Comparison of ENCODE assay signal across 15 cellular contexts in the genomic region with DNA sequence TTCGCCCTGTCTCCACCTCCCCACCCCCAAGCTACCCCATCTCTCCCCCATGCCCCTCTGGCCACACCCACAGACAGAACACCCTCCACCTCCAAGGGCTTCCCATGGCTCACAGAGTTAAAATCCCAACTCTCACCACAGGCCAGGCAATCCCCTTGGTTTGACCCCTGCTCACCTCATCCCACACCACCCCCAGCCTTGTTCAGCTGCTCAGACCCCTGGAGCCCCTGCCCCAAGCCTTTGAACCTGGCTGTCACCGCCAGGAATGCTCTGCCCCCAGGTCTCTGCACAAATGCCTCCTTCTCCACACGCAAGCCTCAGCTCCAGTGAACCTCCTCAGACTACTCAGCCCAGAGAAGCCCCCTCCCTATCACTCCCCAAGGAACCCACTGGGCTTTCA. TPM values are rescaled to one million over a fixed set of nuclear protein-coding genes. Genes with fewer than 3 reads are reported as not detected.
DNase-seq lines count a peak whose midpoint lies in the region; ATAC-seq and TF ChIP-seq lines count a peak whose summit lies in the region.
"Had no signal": no experiment of that assay in that cellular context is flagged by ENCODE, and none has a peak within 500 bp of the region (broad histone marks: within the 10 kb centered on the region; RNA-seq: fewer than 3 reads in every experiment).

No MANE protein-coding gene starts in this region.

- POLR2A ChIA-PET in A673 (lab: Charles Lee; ENCODE audit: low non-redundant PET) = interaction anchor here (0.6 kb wide), 3 partner anchors 14 to 277 kb away, joined by 3 to 9 read pairs (median 4); partner anchors contain the start of gene ASF1B
- POLR2A ChIA-PET in CD8-positive, alpha-beta memory T cell (lab: Charles Lee) = interaction anchor here (1.3 kb wide), 1 partner anchor 52 kb away, joined by 3 read pairs; no protein-coding TSS in a partner anchor

- CTCF ChIA-PET in A673 (lab: Charles Lee) = interaction anchor here (0.5 to 0.8 kb wide), 3 partner anchors 51 to 62 kb away, joined by 4 to 6 read pairs (median 4); no protein-coding TSS in a partner anchor
- CTCF ChIA-PET in CD8-positive, alpha-beta memory T cell (lab: Charles Lee) = interaction anchor here (0.8 to 1.4 kb wide), 3 partner anchors 52 to 65 kb away, joined by 3 to 7 read pairs (median 5); no protein-coding TSS in a partner anchor

- H3K4me3 Mint-ChIP-seq in CD8-positive, alpha-beta memory T cell = peak overlapping the region in 5 of 7 donors; percentile 44 to 70 (median 64)
- H3K4me3 Mint-ChIP-seq in activated T-helper 1 cell treated with anti-CD3 and anti-CD28 coated beads, Interleukin-12 subunit alpha, Interleukin-12 subunit beta, Interleukin-2, Interleukin-4 antibody, amounts not matched to agents 30 ng/mL and 10 ng/mL and 1 ng/mL, durations not matched to agents 14 hours and 24 hours and 36 hours = no peak overlapping the region
- H3K4me3 Mint-ChIP-seq in naive B cell = peak overlapping the region in 4 of 8 donors; percentile 6 to 68 (median 36)

- peaks cover 66% of the 10 kb centered on the region for H3K36me3 ChIP-seq in A673 (ENCODE audit: insufficient read depth, low read length, poor library complexity, severe bottlenecking)
- peaks cover 67% of the 10 kb centered on the region for H3K36me3 ChIP-seq in CD8-positive, alpha-beta memory T cell (ENCODE audit: insufficient read depth, low read length)

- peaks cover 0 to 16% of the 10 kb centered on the region in 2 donors for H3K27me3 Mint-ChIP-seq in CD8-positive, alpha-beta memory T cell
- no peaks in the 10 kb centered on the region for H3K27me3 Mint-ChIP-seq in activated T-helper 1 cell treated with anti-CD3 and anti-CD28 coated beads, Interleukin-12 subunit alpha, Interleukin-12 subunit beta, Interleukin-2, Interleukin-4 antibody, amounts not matched to agents 30 ng/mL and 10 ng/mL and 1 ng/mL, durations not matched to agents 14 hours and 24 hours and 36 hours (ENCODE audit: insufficient read depth)
- no peaks in the 10 kb centered on the region for H3K27me3 Mint-ChIP-seq in naive B cell

- H3K27ac Mint-ChIP-seq in CD8-positive, alpha-beta memory T cell = peak overlapping the region; percentile 39 to 98 (median 73)
- H3K27ac Mint-ChIP-seq in activated T-helper 1 cell treated with anti-CD3 and anti-CD28 coated beads, Interleukin-12 subunit alpha, Interleukin-12 subunit beta, Interleukin-2, Interleukin-4 antibody, amounts not matched to agents 30 ng/mL and 10 ng/mL and 1 ng/mL, durations not matched to agents 14 hours and 24 hours and 36 hours = peak overlapping the region; percentile 63
- peak overlapping the region in 4 of 6 donors; percentile 25 to 85 (median 42) for H3K27ac Mint-ChIP-seq in naive B cell

- no peak overlapping the region for H3K4me3 ChIP-seq in A673 (ENCODE audit: low read depth, low read length, poor library complexity, severe bottlenecking)
- no peak overlapping the region for H3K4me3 ChIP-seq in CD8-positive, alpha-beta memory T cell (ENCODE audit: low read length)
- H3K4me3 ChIP-seq: dorsolateral prefrontal cortex, GM12878, PC-9 had no signal

- no peak for ATAC-seq in naive B cell (ENCODE audit: low read depth in 2 of 2)
- no peak for ATAC-seq in HG03571 (IDR thresholded peaks at IDR 0.05; ENCODE audit: unreplicated experiment)
- ATAC-seq: GM12878 had no signal

- no peaks in the 10 kb centered on the region for H3K9me3 ChIP-seq in A673 (ENCODE audit: low read depth, low read length, poor library complexity, severe bottlenecking)
- no peaks in the 10 kb centered on the region for H3K9me3 ChIP-seq in CD8-positive, alpha-beta memory T cell (ENCODE audit: low read length)

- H3K4me1 ChIP-seq in A673 (ENCODE audit: insufficient read depth, low read length, poor library complexity, severe bottlenecking) = peaks cover 31% of the 10 kb centered on the region
- H3K4me1 ChIP-seq in CD8-positive, alpha-beta memory T cell (ENCODE audit: insufficient read depth, low read length) = peaks cover 86% of the 10 kb centered on the region

- intact Hi-C loops in A673 (cut with micrococcal nuclease; ENCODE audit: unreplicated experiment) = no loop called here
- intact Hi-C loops in activated T-helper 1 cell treated with anti-CD3 and anti-CD28 coated beads, Interleukin-12 subunit alpha, Interleukin-12 subunit beta, Interleukin-2, Interleukin-4 antibody, amounts not matched to agents 30 ng/mL and 10 ng/mL and 1 ng/mL, durations not matched to agents 14 hours and 24 hours and 36 hours (cut with micrococcal nuclease) = no loop called here

- H3K27ac ChIP-seq in A673 (ENCODE audit: low read depth, low read length, poor library complexity, severe bottlenecking) = peak overlapping the region; percentile 45
- no peak overlapping the region for H3K27ac ChIP-seq in CD8-positive, alpha-beta memory T cell (ENCODE audit: low read depth, low read length)
- H3K27ac ChIP-seq: PC-9 had no signal

- no TSS peak for BruUV-seq in A673 (replicated peaks; lab: Mats Ljungman, UMichigan)

- peaks cover 66 to 90% (median 72%) of the 10 kb centered on the region in 3 donors for H3K4me1 Mint-ChIP-seq in CD8-positive, alpha-beta memory T cell
- peaks cover 35% of the 10 kb centered on the region for H3K4me1 Mint-ChIP-seq in activated T-helper 1 cell treated with anti-CD3 and anti-CD28 coated beads, Interleukin-12 subunit alpha, Interleukin-12 subunit beta, Interleukin-2, Interleukin-4 antibody, amounts not matched to agents 30 ng/mL and 10 ng/mL and 1 ng/mL, durations not matched to agents 14 hours and 24 hours and 36 hours (ENCODE audit: low read depth)
- H3K4me1 Mint-ChIP-seq in naive B cell = peaks cover 49 to 59% (median 54%) of the 10 kb centered on the region in 3 donors

- peaks cover 2 to 77% (median 6%) of the 10 kb centered on the region in 3 donors for H3K36me3 Mint-ChIP-seq in CD8-positive, alpha-beta memory T cell
- H3K36me3 Mint-ChIP-seq in activated T-helper 1 cell treated with anti-CD3 and anti-CD28 coated beads, Interleukin-12 subunit alpha, Interleukin-12 subunit beta, Interleukin-2, Interleukin-4 antibody, amounts not matched to agents 30 ng/mL and 10 ng/mL and 1 ng/mL, durations not matched to agents 14 hours and 24 hours and 36 hours (ENCODE audit: low read depth) = peaks cover 64% of the 10 kb centered on the region
- H3K36me3 Mint-ChIP-seq in naive B cell = peaks cover 11 to 19% of the 10 kb centered on the region in 2 donors

- no peak for DNase-seq in A673 (ENCODE audit: low spot score)
- no peak for DNase-seq in CD8-positive, alpha-beta memory T cell
- no peak for DNase-seq in activated T-helper 1 cell treated with anti-CD3 and anti-CD28 coated beads, Interleukin-12 subunit alpha, Interleukin-12 subunit beta, Interleukin-2, Interleukin-4 antibody, amounts not matched to agents 30 ng/mL and 10 ng/mL and 1 ng/mL, durations not matched to agents 14 hours and 24 hours and 36 hours (ENCODE audit: low spot score)
- DNase-seq in naive B cell = no peak
- no peak for DNase-seq in NCI-H187 treated with DMSO at 0.1 percent for 48 hours (lab: John Stamatoyannopoulos, UW)
- DNase-seq in activated CD8-positive, alpha-beta memory T cell treated with anti-CD3 and anti-CD28 coated beads for 24 hours = no peak
- DNase-seq in activated CD8-positive, alpha-beta memory T cell treated with anti-CD3 and anti-CD28 coated beads, Interleukin-2, amount 50 U/mL, for 4 hours = no peak
- DNase-seq: amygdala; dorsolateral prefrontal cortex; NCI-H1417 treated with DMSO at 0.1 percent for 48 hours; PC-9; stimulated activated CD8-positive, alpha-beta memory T cell treated with anti-CD3 and anti-CD28 coated beads, Interleukin-4, amount 100 ng/mL, for 48 hours; SW 1271 had no signal

- H3K27me3 ChIP-seq in A673 (replicated peaks; ENCODE audit: insufficient read depth, low read depth, low read length, poor library complexity) = no peaks in the 10 kb centered on the region
- H3K27me3 ChIP-seq in CD8-positive, alpha-beta memory T cell (ENCODE audit: insufficient read depth, low read length, poor library complexity, severe bottlenecking) = no peaks in the 10 kb centered on the region
- H3K27me3 ChIP-seq: dorsolateral prefrontal cortex had no signal

- H3K9me3 Mint-ChIP-seq in CD8-positive, alpha-beta memory T cell = peaks cover 0 to 4% (median 0%) of the 10 kb centered on the region in 5 donors
- H3K9me3 Mint-ChIP-seq in activated T-helper 1 cell treated with anti-CD3 and anti-CD28 coated beads, Interleukin-12 subunit alpha, Interleukin-12 subunit beta, Interleukin-2, Interleukin-4 antibody, amounts not matched to agents 30 ng/mL and 10 ng/mL and 1 ng/mL, durations not matched to agents 14 hours and 24 hours and 36 hours = no peaks in the 10 kb centered on the region
- no peaks in the 10 kb centered on the region for H3K9me3 Mint-ChIP-seq in naive B cell

- no peak for TF ChIP-seq CTCF in A673 (conservative IDR thresholded peaks at IDR 0.05; ENCODE audit: low read depth, low read length)

RNA-seq across cellular contexts. Expression of gene DDX39A, which starts 5.8 kb away (rescaled TPM):
- total RNA-seq in A673 (2021) = 190 and 223 TPM in 2 replicates
- total RNA-seq in CD8-positive, alpha-beta memory T cell = 100 to 1,000 TPM; 298 to 302 TPM
- 110 TPM for polyA plus RNA-seq in CD8-positive, alpha-beta memory T cell
- total RNA-seq in activated T-helper 1 cell treated with anti-CD3 and anti-CD28 coated beads, Interleukin-12 subunit alpha, Interleukin-12 subunit beta, Interleukin-2, Interleukin-4 antibody, amounts not matched to agents 30 ng/mL and 10 ng/mL and 1 ng/mL, durations not matched to agents 14 hours and 24 hours and 36 hours = 273 and 287 TPM in 2 replicates
- 100 to 1,000 TPM; 110 to 169 (median 132) TPM for polyA plus RNA-seq in naive B cell (ENCODE audit: low read depth in 6 of 6)

RNA-seq across cellular contexts. Expression of gene PKN1, which starts 19.8 kb away (rescaled TPM):
- 91.4 and 127 TPM in 2 replicates for total RNA-seq in A673 (2021)
- total RNA-seq in CD8-positive, alpha-beta memory T cell = 100 to 1,000 TPM; 177 to 205 TPM
- 86.6 TPM for polyA plus RNA-seq in CD8-positive, alpha-beta memory T cell
- 151 and 180 TPM in 2 replicates for total RNA-seq in activated T-helper 1 cell treated with anti-CD3 and anti-CD28 coated beads, Interleukin-12 subunit alpha, Interleukin-12 subunit beta, Interleukin-2, Interleukin-4 antibody, amounts not matched to agents 30 ng/mL and 10 ng/mL and 1 ng/mL, durations not matched to agents 14 hours and 24 hours and 36 hours
- 10 to 100 TPM; 37.1 to 67.9 (median 48.0) TPM for polyA plus RNA-seq in naive B cell (ENCODE audit: low read depth in 6 of 6)

RNA-seq across cellular contexts. Expression of gene ADGRE5, which starts 32.1 kb away (rescaled TPM):
- total RNA-seq in A673 (2021) = 45.7 and 51.7 TPM in 2 replicates
- total RNA-seq in CD8-positive, alpha-beta memory T cell = 100 to 1,000 TPM; 231 to 233 TPM
- 311 TPM for polyA plus RNA-seq in CD8-positive, alpha-beta memory T cell
- total RNA-seq in activated T-helper 1 cell treated with anti-CD3 and anti-CD28 coated beads, Interleukin-12 subunit alpha, Interleukin-12 subunit beta, Interleukin-2, Interleukin-4 antibody, amounts not matched to agents 30 ng/mL and 10 ng/mL and 1 ng/mL, durations not matched to agents 14 hours and 24 hours and 36 hours = 219 and 226 TPM in 2 replicates
- polyA plus RNA-seq in naive B cell (ENCODE audit: low read depth in 6 of 6) = 10 to 100 TPM; 17.8 to 41.1 (median 31.9) TPM
